Comparison of ENCODE assay signal across 8 cellular contexts in the genomic region with DNA sequence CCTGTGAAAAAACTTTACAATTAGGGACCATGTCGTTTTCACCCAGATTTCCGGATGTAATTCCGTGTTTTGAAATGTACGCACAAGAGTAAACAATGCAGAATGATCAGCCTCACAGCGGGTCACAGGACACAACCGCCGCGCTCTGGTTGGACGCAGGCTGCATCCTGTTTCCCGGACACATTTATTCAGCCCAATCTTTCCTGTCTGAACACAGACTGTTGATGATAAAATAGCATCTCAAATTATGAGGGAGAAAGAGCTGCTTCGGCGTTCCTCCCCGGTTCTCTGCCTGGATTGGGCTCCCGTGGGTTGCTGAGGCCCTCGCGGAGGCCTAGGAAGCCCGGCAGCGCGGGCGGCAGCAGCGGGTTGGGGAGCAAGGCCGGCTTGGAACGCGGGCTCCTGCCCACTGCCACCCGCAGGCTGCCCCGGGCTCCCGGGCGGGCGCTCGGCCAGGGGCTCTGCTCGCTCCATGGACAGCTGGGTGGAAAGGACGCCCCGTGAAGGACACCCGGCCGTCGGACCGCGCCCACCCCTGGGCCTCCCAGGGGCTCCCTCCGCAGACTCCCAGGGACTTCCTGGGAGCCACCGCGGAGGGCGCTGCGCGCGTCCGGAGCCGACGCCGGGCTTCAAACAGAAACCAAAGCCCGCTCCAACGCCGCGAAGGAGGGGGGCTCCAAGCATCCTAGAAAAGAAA.
DNase-seq lines count a peak whose midpoint lies in the region; ATAC-seq and TF ChIP-seq lines count a peak whose summit lies in the region.

No MANE protein-coding gene starts in this region.

- POLR2A ChIA-PET in CD4-positive, alpha-beta T cell (lab: Charles Lee), result no interaction called here

- in situ Hi-C loops in ACHN (cut with HindIII; ENCODE audit: low pct_ligation_motif_present, low pct_unique_long_range_greater_than_20kb, low sequenced_read_pairs), result no loop called here

- peaks cover 9% of the 10 kb centered on the region for H3K27me3 ChIP-seq in CD4-positive, alpha-beta T cell (ENCODE audit: control insufficient read depth, insufficient read depth, low read length)

- CTCF ChIA-PET in CD4-positive, alpha-beta T cell (lab: Charles Lee), result no interaction called here

- H3K9me3 Mint-ChIP-seq in activated T-helper 1 cell treated with anti-CD3 and anti-CD28 coated beads, Interleukin-12 subunit alpha, Interleukin-12 subunit beta, Interleukin-2, Interleukin-4 antibody, amounts not matched to agents 30 ng/mL and 10 ng/mL and 1 ng/mL, durations not matched to agents 14 hours and 24 hours and 36 hours, result no peaks in the 10 kb centered on the region
- no peaks in the 10 kb centered on the region for H3K9me3 Mint-ChIP-seq in nephron progenitor cell
- no peaks in the 10 kb centered on the region for H3K9me3 Mint-ChIP-seq in CD4-positive, alpha-beta T cell

- intact Hi-C loops in activated T-helper 1 cell treated with anti-CD3 and anti-CD28 coated beads, Interleukin-12 subunit alpha, Interleukin-12 subunit beta, Interleukin-2, Interleukin-4 antibody, amounts not matched to agents 30 ng/mL and 10 ng/mL and 1 ng/mL, durations not matched to agents 14 hours and 24 hours and 36 hours (cut with micrococcal nuclease), result no loop called here
- intact Hi-C loops in CD4-positive, alpha-beta T cell (cut with DNase I, micrococcal nuclease), result no loop called here

- peak; percentile 41 for TF ChIP-seq CTCF in nephron progenitor cell (IDR thresholded peaks at IDR 0.05)
- no peak for TF ChIP-seq CTCF in CD4-positive, alpha-beta T cell (IDR thresholded peaks at IDR 0.05)

- H3K9me3 ChIP-seq in CD4-positive, alpha-beta T cell (ENCODE audit: control insufficient read depth, low read length), result no peaks in the 10 kb centered on the region

- H3K4me1 Mint-ChIP-seq in activated T-helper 1 cell treated with anti-CD3 and anti-CD28 coated beads, Interleukin-12 subunit alpha, Interleukin-12 subunit beta, Interleukin-2, Interleukin-4 antibody, amounts not matched to agents 30 ng/mL and 10 ng/mL and 1 ng/mL, durations not matched to agents 14 hours and 24 hours and 36 hours (ENCODE audit: low read depth), result peaks cover 5% of the 10 kb centered on the region
- peaks cover 30% of the 10 kb centered on the region for H3K4me1 Mint-ChIP-seq in nephron progenitor cell
- no peaks in the 10 kb centered on the region for H3K4me1 Mint-ChIP-seq in CD4-positive, alpha-beta T cell (ENCODE audit: low read depth)

- H3K27me3 Mint-ChIP-seq in activated T-helper 1 cell treated with anti-CD3 and anti-CD28 coated beads, Interleukin-12 subunit alpha, Interleukin-12 subunit beta, Interleukin-2, Interleukin-4 antibody, amounts not matched to agents 30 ng/mL and 10 ng/mL and 1 ng/mL, durations not matched to agents 14 hours and 24 hours and 36 hours (ENCODE audit: insufficient read depth), result peaks cover 3% of the 10 kb centered on the region
- H3K27me3 Mint-ChIP-seq in nephron progenitor cell (ENCODE audit: low read depth, poor library complexity), result no peaks in the 10 kb centered on the region
- H3K27me3 Mint-ChIP-seq in CD4-positive, alpha-beta T cell, result peaks cover 23% of the 10 kb centered on the region

- H3K4me3 Mint-ChIP-seq in activated T-helper 1 cell treated with anti-CD3 and anti-CD28 coated beads, Interleukin-12 subunit alpha, Interleukin-12 subunit beta, Interleukin-2, Interleukin-4 antibody, amounts not matched to agents 30 ng/mL and 10 ng/mL and 1 ng/mL, durations not matched to agents 14 hours and 24 hours and 36 hours, result peak overlapping the region; percentile 77
- H3K4me3 Mint-ChIP-seq in nephron progenitor cell, result peak overlapping the region; percentile 89
- H3K4me3 Mint-ChIP-seq in CD4-positive, alpha-beta T cell, result no peak overlapping the region

- DNase-seq in ACHN (peak; percentile 88), NCI-H1930 (lab: John Stamatoyannopoulos, UW) (peak; percentile 38 to 77), glomerular endothelial cell (ENCODE audit: extremely low read depth, low read depth, low spot score) (peak; percentile 56), nephron progenitor cell (peak; percentile 74)
- peak; percentile 0 for DNase-seq in activated T-helper 1 cell treated with anti-CD3 and anti-CD28 coated beads, Interleukin-12 subunit alpha, Interleukin-12 subunit beta, Interleukin-2, Interleukin-4 antibody, amounts not matched to agents 30 ng/mL and 10 ng/mL and 1 ng/mL, durations not matched to agents 14 hours and 24 hours and 36 hours (ENCODE audit: low spot score)
- DNase-seq in CD4-positive, alpha-beta T cell, result no peak

- ATAC-seq in GM18505 (IDR thresholded peaks at IDR 0.05; ENCODE audit: unreplicated experiment) (peak; percentile 88), HG02938 (IDR thresholded peaks at IDR 0.05; ENCODE audit: unreplicated experiment) (peak; percentile 86)
- no peak for ATAC-seq in CD4-positive, alpha-beta T cell (ENCODE audit: poor library complexity)

- H3K27ac Mint-ChIP-seq in activated T-helper 1 cell treated with anti-CD3 and anti-CD28 coated beads, Interleukin-12 subunit alpha, Interleukin-12 subunit beta, Interleukin-2, Interleukin-4 antibody, amounts not matched to agents 30 ng/mL and 10 ng/mL and 1 ng/mL, durations not matched to agents 14 hours and 24 hours and 36 hours, result no peak overlapping the region
- peak overlapping the region; percentile 71 for H3K27ac Mint-ChIP-seq in nephron progenitor cell
- H3K27ac Mint-ChIP-seq in CD4-positive, alpha-beta T cell, result no peak overlapping the region

- no peak overlapping the region for H3K27ac ChIP-seq in CD4-positive, alpha-beta T cell (ENCODE audit: low read depth, low read length)

- H3K36me3 Mint-ChIP-seq in activated T-helper 1 cell treated with anti-CD3 and anti-CD28 coated beads, Interleukin-12 subunit alpha, Interleukin-12 subunit beta, Interleukin-2, Interleukin-4 antibody, amounts not matched to agents 30 ng/mL and 10 ng/mL and 1 ng/mL, durations not matched to agents 14 hours and 24 hours and 36 hours (ENCODE audit: low read depth), result no peaks in the 10 kb centered on the region
- no peaks in the 10 kb centered on the region for H3K36me3 Mint-ChIP-seq in nephron progenitor cell (ENCODE audit: low read depth)
- H3K36me3 Mint-ChIP-seq in CD4-positive, alpha-beta T cell (ENCODE audit: low read depth), result no peaks in the 10 kb centered on the region

- no peak for TF ChIP-seq POLR2A in GM18505 (IDR thresholded peaks at IDR 0.05; ENCODE audit: borderline replicate concordance, extremely low read depth, insufficient read depth, insufficient read length)

Comparison
In these comparisons a context has a peak if more than half of its experiments do, and no peak if none do; other contexts are left out.
1. DNase-seq: peak in ACHN (single experiment), NCI-H1930 (2 of 2), activated T-helper 1 cell treated with anti-CD3 and anti-CD28 coated beads, Interleukin-12 subunit alpha, Interleukin-12 subunit beta, Interleukin-2, Interleukin-4 antibody, amounts not matched to agents 30 ng/mL and 10 ng/mL and 1 ng/mL, durations not matched to agents 14 hours and 24 hours and 36 hours (single experiment), glomerular endothelial cell (single experiment) and nephron progenitor cell (single experiment); none in CD4-positive, alpha-beta T cell (0 of 10).